ENCODE assay signal across 8 cellular contexts in genomic region chr15:41022487-41023090, GRCh38.
DNase-seq lines count a peak whose midpoint lies in the region; ATAC-seq, FAIRE-seq and TF ChIP-seq lines count a peak whose summit lies in the region.

No MANE protein-coding gene starts in this region.

- H3K23ac ChIP-seq in neuronal stem cell (ENCODE audit: low read depth, low read length, poor library complexity) = no peak overlapping the region

- no peak overlapping the region for H2BK5ac ChIP-seq in neuronal stem cell (ENCODE audit: low read length)

- no peak overlapping the region for H2BK12ac ChIP-seq in neuronal stem cell (ENCODE audit: low read length)

- 35% methylated on average over 5 of the region's 5 CpGs for WGBS in A549 (ENCODE audit: missing lambda C conversion rate)
- WGBS in neuronal stem cell (ENCODE audit: extremely low coverage in 2 of 2, insufficient read length in 2 of 2, insufficient replicate concordance in 1 of 2), 2 donors = no CpG with 5 or more reads among the region's 5 CpGs

- no peaks in the 10 kb centered on the region for H3K27me3 Mint-ChIP-seq in activated T-cell treated with anti-CD3 and anti-CD28 coated beads, Interleukin-2, amount 50 U/mL, for 24 hours

- H4K8ac ChIP-seq in neuronal stem cell (ENCODE audit: low read depth, low read length) = no peak overlapping the region

- TF ChIP-seq EP300 in A549 (IDR thresholded peaks at IDR 0.05) = no peak

- no peak overlapping the region for H3K4me2 ChIP-seq in A549
- H3K4me2 ChIP-seq in neuronal stem cell (ENCODE audit: insufficient read depth, low read length, poor library complexity, severe bottlenecking) = no peak overlapping the region

- POLR2A ChIA-PET in A549 (lab: Yijun Ruan, JAX) = interaction anchor here (0.5 to 0.8 kb wide), 2 partner anchors 81 to 382 kb away, joined by 3 read pairs; no protein-coding TSS in a partner anchor

- peak; percentile 68 to 75 for TF ChIP-seq RAD21 in A549 (conservative IDR thresholded peaks at IDR 0.05 in 1 of 2, IDR thresholded peaks at IDR 0.05 in 1 of 2)

- no peak overlapping the region for H4K91ac ChIP-seq in neuronal stem cell (ENCODE audit: low read depth, low read length, poor library complexity)

- no peak overlapping the region for H2BK15ac ChIP-seq in neuronal stem cell (ENCODE audit: low read length)

- H3K27me3 ChIP-seq in neuronal stem cell (ENCODE audit: control insufficient read depth in 3 of 3, insufficient read depth in 3 of 3, low read depth in 1 of 3, low read length in 3 of 3) = no peaks in the 10 kb centered on the region

- peaks cover 95% of the 10 kb centered on the region for H3K36me3 Mint-ChIP-seq in activated T-cell treated with anti-CD3 and anti-CD28 coated beads, Interleukin-2, amount 50 U/mL, for 24 hours (ENCODE audit: low read depth)

- no peaks in the 10 kb centered on the region for H3K9me3 Mint-ChIP-seq in activated T-cell treated with anti-CD3 and anti-CD28 coated beads, Interleukin-2, amount 50 U/mL, for 24 hours

- no peak overlapping the region for H3K27ac Mint-ChIP-seq in activated T-cell treated with anti-CD3 and anti-CD28 coated beads, Interleukin-2, amount 50 U/mL, for 24 hours

- no peak overlapping the region for H3K27ac ChIP-seq in A549
- H3K27ac ChIP-seq in neuronal stem cell (replicated peaks; ENCODE audit: low read length) = no peak overlapping the region

- H3K4me1 Mint-ChIP-seq in activated T-cell treated with anti-CD3 and anti-CD28 coated beads, Interleukin-2, amount 50 U/mL, for 24 hours (ENCODE audit: low read depth) = peaks cover 2% of the 10 kb centered on the region

- no peak overlapping the region for H3K14ac ChIP-seq in neuronal stem cell (ENCODE audit: low read length)

- FAIRE-seq in A549 (lab: Jason Lieb, UNC) = no peak

- no peak overlapping the region for H3K18ac ChIP-seq in neuronal stem cell (ENCODE audit: low read length)

- H3K4me3 Mint-ChIP-seq in activated T-cell treated with anti-CD3 and anti-CD28 coated beads, Interleukin-2, amount 50 U/mL, for 24 hours = no peak overlapping the region

- no peak overlapping the region for H3K9ac ChIP-seq in neuronal stem cell (ENCODE audit: low read depth, low read length, poor library complexity)

- H3K79me1 ChIP-seq in neuronal stem cell (ENCODE audit: low read depth, low read length) = no peaks in the 10 kb centered on the region

- H3K4ac ChIP-seq in neuronal stem cell (ENCODE audit: low read length) = no peak overlapping the region

- DNase-seq in A549 (ENCODE audit: low read depth in 1 of 2, low spot score in 1 of 2) = peak; percentile 31 to 51
- DNase-seq in GM03348 (ENCODE audit: low spot score) = peak; percentile 75
- peak; percentile 13 for DNase-seq in NCI-H2171 (lab: John Stamatoyannopoulos, UW)
- peak; percentile 34 for DNase-seq in activated T-cell treated with anti-CD3 and anti-CD28 coated beads, Interleukin-2, amount 50 U/mL, for 24 hours
- peak; percentile 83 for DNase-seq in fibroblast of pulmonary artery (ENCODE audit: low read depth)
- DNase-seq in neuronal stem cell (ENCODE audit: low spot score) = peak; percentile 30
- no peak for DNase-seq in NCI-H526 treated with DMSO at 0.1 percent for 48 hours (lab: John Stamatoyannopoulos, UW)

- no peaks in the 10 kb centered on the region for H3K9me3 ChIP-seq in A549
- no peaks in the 10 kb centered on the region for H3K9me3 ChIP-seq in neuronal stem cell (replicated peaks in 1 of 2; ENCODE audit: control insufficient read depth in 2 of 2, insufficient read depth in 1 of 2, low read depth in 1 of 2, low read length in 2 of 2)

- H3K4me3 ChIP-seq in A549 = no peak overlapping the region
- no peak overlapping the region for H3K4me3 ChIP-seq in fibroblast of pulmonary artery (replicated peaks; ENCODE audit: low read depth, low read length)
- H3K4me3 ChIP-seq in neuronal stem cell (ENCODE audit: low read length in 2 of 2) = no peak overlapping the region

- H3K4me1 ChIP-seq in A549 (no peaks in the 10 kb centered on the region), neuronal stem cell (ENCODE audit: control insufficient read depth in 2 of 2, insufficient read depth in 1 of 2, low read depth in 1 of 2, low read length in 2 of 2) (no peaks in the 10 kb centered on the region)

- no peak overlapping the region for H2BK120ac ChIP-seq in neuronal stem cell (ENCODE audit: low read depth, low read length)

- no peak overlapping the region for H2AFZ ChIP-seq in neuronal stem cell (ENCODE audit: low read length)

- TF ChIP-seq CTCF in A549 (IDR thresholded peaks at IDR 0.05) (peak; percentile 57), fibroblast of pulmonary artery (IDR thresholded peaks at IDR 0.05; ENCODE audit: low read length, missing control alignments) (peak; percentile 89)

- CTCF ChIA-PET in A549 (lab: Yijun Ruan, JAX) = interaction anchor here (0.7 to 7.2 kb wide), 22 partner anchors 8 to 162 kb away, joined by 3 to 65 read pairs (median 4); partner anchors contain the start of genes CHAC1 and DLL4

- H3K36me3 ChIP-seq in neuronal stem cell (replicated peaks in 1 of 2; ENCODE audit: control insufficient read depth in 2 of 2, insufficient read depth in 2 of 2, low read length in 2 of 2) = peaks cover 12 to 80% of the 10 kb centered on the region in 2 donors

- no peak overlapping the region for H2AK5ac ChIP-seq in neuronal stem cell (ENCODE audit: low read depth, low read length)

- ATAC-seq in A549 (peak; percentile 83 to 85), GM18868 (IDR thresholded peaks at IDR 0.05; ENCODE audit: unreplicated experiment) (no peak)

- no peak for TF ChIP-seq POLR2A in A549 (IDR thresholded peaks at IDR 0.05; ENCODE audit: low read length)

TF ChIP-seq in A549, 52 proteins besides CTCF, POLR2A, EP300 and RAD21:
- peak; percentile 43; the same call in 1 of the 3 replicates for TF ChIP-seq SMC3 (IDR thresholded peaks at IDR 0.05)
- TF ChIP-seq SREBF2 (IDR thresholded peaks at IDR 0.05) = no peak
